In the genomic region with DNA sequence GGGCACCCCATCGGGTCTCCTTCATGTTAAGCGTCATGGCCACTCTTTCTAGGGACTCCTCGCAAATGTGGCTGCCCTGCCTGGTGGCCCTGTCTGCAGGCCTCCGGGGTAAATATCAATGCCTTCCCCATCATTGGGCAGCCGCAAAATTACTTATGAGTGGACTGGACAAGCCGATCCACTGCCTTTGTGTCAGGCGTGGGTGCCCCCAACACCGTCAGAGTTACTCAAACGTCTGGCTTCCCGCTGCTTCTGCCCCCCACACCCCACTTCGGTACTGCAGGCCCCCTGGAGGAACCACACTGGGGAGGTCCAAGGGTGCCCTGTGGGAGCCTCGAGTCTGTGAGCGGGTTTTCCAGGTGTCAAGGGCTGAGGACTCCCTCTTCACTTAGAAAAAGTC, we compare ENCODE assay signal across 18 cellular contexts. TPM values are rescaled to one million over a fixed set of nuclear protein-coding genes. Genes with fewer than 3 reads are reported as not detected.
DNase-seq lines count a peak whose midpoint lies in the region.
"Had no signal": no experiment of that assay in that cellular context is flagged by ENCODE, and none has a peak within 500 bp of the region (broad histone marks: within the 10 kb centered on the region; RNA-seq: fewer than 3 reads in every experiment).

No MANE protein-coding gene starts in this region.

- H3K4me1 ChIP-seq in iPS-15b (ENCODE audit: control insufficient read depth, insufficient read depth, low read length), result peaks cover 2% of the 10 kb centered on the region

- no peaks in the 10 kb centered on the region for H3K4me1 Mint-ChIP-seq in activated naive CD4-positive, alpha-beta T cell treated with anti-CD3 and anti-CD28 coated beads, Interleukin-2, amount 10 ng/mL, durations not matched to agents 7 days and 5 days
- peaks cover 6 to 9% (median 8%) of the 10 kb centered on the region in 3 donors for H3K4me1 Mint-ChIP-seq in IgD-negative memory B cell
- H3K4me1 Mint-ChIP-seq: CD14-positive monocyte had no signal

- H3K36me3 Mint-ChIP-seq in activated naive CD4-positive, alpha-beta T cell treated with anti-CD3 and anti-CD28 coated beads, Interleukin-2, amount 10 ng/mL, durations not matched to agents 7 days and 5 days, result no peaks in the 10 kb centered on the region
- H3K36me3 Mint-ChIP-seq in IgD-negative memory B cell, result no peaks in the 10 kb centered on the region

- no peaks in the 10 kb centered on the region for H3K36me3 ChIP-seq in iPS-15b (ENCODE audit: control insufficient read depth, insufficient read depth, low read length)

- H3K4me3 Mint-ChIP-seq in activated naive CD4-positive, alpha-beta T cell treated with anti-CD3 and anti-CD28 coated beads, Interleukin-2, amount 10 ng/mL, durations not matched to agents 7 days and 5 days, result no peak overlapping the region
- H3K4me3 Mint-ChIP-seq in IgD-negative memory B cell, result peak overlapping the region in 2 of 4 donors; percentile 33 to 43
- H3K4me3 Mint-ChIP-seq: CD4-positive, alpha-beta memory T cell; HFFc6 had no signal

- peak overlapping the region; percentile 11 for H3K27ac Mint-ChIP-seq in activated naive CD4-positive, alpha-beta T cell treated with anti-CD3 and anti-CD28 coated beads, Interleukin-2, amount 10 ng/mL, durations not matched to agents 7 days and 5 days
- H3K27ac Mint-ChIP-seq in IgD-negative memory B cell, result peak overlapping the region in 2 of 3 donors; percentile 71 to 74
- H3K27ac Mint-ChIP-seq: CD14-positive monocyte, HFFc6 had no signal

- H3K27me3 Mint-ChIP-seq in activated naive CD4-positive, alpha-beta T cell treated with anti-CD3 and anti-CD28 coated beads, Interleukin-2, amount 10 ng/mL, durations not matched to agents 7 days and 5 days, result peaks cover 99% of the 10 kb centered on the region
- H3K27me3 Mint-ChIP-seq in IgD-negative memory B cell, result peaks cover 52% of the 10 kb centered on the region

- no peaks in the 10 kb centered on the region for H3K9me3 Mint-ChIP-seq in activated naive CD4-positive, alpha-beta T cell treated with anti-CD3 and anti-CD28 coated beads, Interleukin-2, amount 10 ng/mL, durations not matched to agents 7 days and 5 days
- no peaks in the 10 kb centered on the region for H3K9me3 Mint-ChIP-seq in IgD-negative memory B cell
- H3K9me3 Mint-ChIP-seq: CD4-positive, alpha-beta memory T cell; HFFc6 had no signal

- CTCF ChIA-PET in activated naive CD4-positive, alpha-beta T cell treated with anti-CD3 and anti-CD28 coated beads, Interleukin-2, amount 10 ng/mL, durations not matched to agents 7 days and 5 days (lab: Charles Lee), result no interaction called here

- no peaks in the 10 kb centered on the region for H3K9me3 ChIP-seq in iPS-15b (ENCODE audit: control insufficient read depth, insufficient read depth, low read length)

- H3K27me3 ChIP-seq in iPS-15b (ENCODE audit: control insufficient read depth, insufficient read depth, low read length), result peaks cover 76% of the 10 kb centered on the region

- no peak overlapping the region for H3K9ac ChIP-seq in iPS-15b (ENCODE audit: low read depth, low read length)
- H3K9ac ChIP-seq: BLaER1, KMS-11 had no signal

- no peak for DNase-seq in activated naive CD4-positive, alpha-beta T cell treated with anti-CD3 and anti-CD28 coated beads, Interleukin-2, amount 10 ng/mL, durations not matched to agents 7 days and 5 days
- no peak for DNase-seq in activated naive CD4-positive, alpha-beta T cell (lab: John Stamatoyannopoulos, UW)
- DNase-seq in activated CD8-positive, alpha-beta memory T cell treated with anti-CD3 and anti-CD28 coated beads, Interleukin-2, amount 50 U/mL, for 4 hours, result no peak
- no peak for DNase-seq in NCI-H510A (lab: John Stamatoyannopoulos, UW)
- DNase-seq in T-helper 2 cell, result no peak
- DNase-seq: CD4-positive, alpha-beta memory T cell; DMS153; DMS79; GDM1; HCEC 1CT; HFFc6 had no signal

- peak overlapping the region; percentile 5 for H3K4me3 ChIP-seq in iPS-15b (ENCODE audit: low read depth, low read length)
- H3K4me3 ChIP-seq: BLaER1 had no signal

RNA-seq across cellular contexts. Expression of gene LHX3, which starts 3.8 kb away (rescaled TPM):
- not detected for polyA plus RNA-seq in IgD-negative memory B cell
- polyA plus RNA-seq: AG04450; CD14-positive monocyte; CD4-positive, alpha-beta memory T cell; HepG2 had no signal

RNA-seq across cellular contexts. Expression of gene QSOX2, which starts 44.4 kb away (rescaled TPM):
- 2.1 TPM for polyA plus RNA-seq in IgD-negative memory B cell
